Comparison of ENCODE assay signal across 8 cellular contexts in genomic region chr19:38684078-38684861, GRCh38. TPM values are rescaled to one million over a fixed set of nuclear protein-coding genes. Genes with fewer than 3 reads are reported as not detected.
DNase-seq lines count a peak whose midpoint lies in the region; ATAC-seq, FAIRE-seq and TF ChIP-seq lines count a peak whose summit lies in the region.

No MANE protein-coding gene starts in this region.

- 3 to 23% methylated on average over 3 to 5 of the region's 7 CpGs for WGBS in gastroesophageal sphincter (ENCODE audit: low coverage in 1 of 2), 2 donors

- H3K36me3 Mint-ChIP-seq in activated CD4-positive, alpha-beta memory T cell treated with anti-CD3 and anti-CD28 coated beads, Interleukin-2, amount 10 ng/mL, durations not matched to agents 7 days and 5 days (ENCODE audit: low read depth): peaks cover 60% of the 10 kb centered on the region

- no peaks in the 10 kb centered on the region for H3K36me3 ChIP-seq in gastroesophageal sphincter

- H3K27ac Mint-ChIP-seq in activated CD4-positive, alpha-beta memory T cell treated with anti-CD3 and anti-CD28 coated beads, Interleukin-2, amount 10 ng/mL, durations not matched to agents 7 days and 5 days: peak overlapping the region; percentile 95

- H3K27me3 Mint-ChIP-seq in activated CD4-positive, alpha-beta memory T cell treated with anti-CD3 and anti-CD28 coated beads, Interleukin-2, amount 10 ng/mL, durations not matched to agents 7 days and 5 days: no peaks in the 10 kb centered on the region

- POLR2A ChIA-PET in GM10248 (lab: Yijun Ruan, JAX): no interaction called here
- POLR2A ChIA-PET in activated CD4-positive, alpha-beta memory T cell treated with anti-CD3 and anti-CD28 coated beads, Interleukin-2, amount 10 ng/mL, durations not matched to agents 7 days and 5 days (lab: Charles Lee): interaction anchor here (1.0 to 4.1 kb wide), 6 partner anchors 9 to 67 kb away, joined by 3 to 34 read pairs (median 6); partner anchors contain the start of genes ACTN4 and MAP4K1

- TF ChIP-seq EP300 in gastroesophageal sphincter (IDR thresholded peaks at IDR 0.05): no peak

- H3K9me3 Mint-ChIP-seq in activated CD4-positive, alpha-beta memory T cell treated with anti-CD3 and anti-CD28 coated beads, Interleukin-2, amount 10 ng/mL, durations not matched to agents 7 days and 5 days: peaks cover 4% of the 10 kb centered on the region

- peak overlapping the region; percentile 92 to 97 (median 94) for H3K27ac ChIP-seq in gastroesophageal sphincter

- H3K9me3 ChIP-seq in gastroesophageal sphincter: no peaks in the 10 kb centered on the region

- FAIRE-seq in D721Med (lab: Jason Lieb, UNC): no peak

- no peak for TF ChIP-seq POLR2A in gastroesophageal sphincter (IDR thresholded peaks at IDR 0.05)

- H3K4me1 ChIP-seq in gastroesophageal sphincter: peaks cover 29 to 100% (median 56%) of the 10 kb centered on the region in 3 donors

- CTCF ChIA-PET in GM10248 (lab: Yijun Ruan, JAX): interaction anchor here (1.3 to 3.0 kb wide), 5 partner anchors 10 to 282 kb away, joined by 3 to 19 read pairs (median 4); partner anchors contain the start of gene FAM98C
- CTCF ChIA-PET in activated CD4-positive, alpha-beta memory T cell treated with anti-CD3 and anti-CD28 coated beads, Interleukin-2, amount 10 ng/mL, durations not matched to agents 7 days and 5 days (lab: Charles Lee): interaction anchor here (0.8 to 2.2 kb wide), 3 partner anchors 9 to 246 kb away, joined by 3 to 11 read pairs (median 4); partner anchors contain the start of genes MRPS12 and SARS2

- TF ChIP-seq CTCF in GM10248 (IDR thresholded peaks at IDR 0.05; ENCODE audit: control extremely low read depth, extremely low read depth, low read depth, missing control alignments) (no peak), gastroesophageal sphincter (IDR thresholded peaks at IDR 0.05) (no peak), retinal pigment epithelial cell (conservative IDR thresholded peaks at IDR 0.05; ENCODE audit: low read depth, low read length) (no peak), D721Med (IDR thresholded peaks at IDR 0.05; ENCODE audit: insufficient read depth, missing control alignments) (no peak)

- ATAC-seq in gastroesophageal sphincter: peak; percentile 86

- no peak overlapping the region for H3K4me3 ChIP-seq in gastroesophageal sphincter
- H3K4me3 ChIP-seq in retinal pigment epithelial cell (ENCODE audit: low read length): no peak overlapping the region

- no peaks in the 10 kb centered on the region for H3K27me3 ChIP-seq in gastroesophageal sphincter

- H3K4me3 Mint-ChIP-seq in activated CD4-positive, alpha-beta memory T cell treated with anti-CD3 and anti-CD28 coated beads, Interleukin-2, amount 10 ng/mL, durations not matched to agents 7 days and 5 days: peak overlapping the region; percentile 50

- H3K4me1 Mint-ChIP-seq in activated CD4-positive, alpha-beta memory T cell treated with anti-CD3 and anti-CD28 coated beads, Interleukin-2, amount 10 ng/mL, durations not matched to agents 7 days and 5 days: peaks cover 98% of the 10 kb centered on the region

- DNase-seq in GM10248 (ENCODE audit: extremely low spot score) (peak; percentile 56), MV-4-11 (lab: John Stamatoyannopoulos, UW) (peak; percentile 93), retinal pigment epithelial cell (ENCODE audit: low read depth) (peak; percentile 85), D721Med (ENCODE audit: insufficient read length, low spot score) (no peak), Kasumi-1 (lab: John Stamatoyannopoulos, UW) (no peak), NCI-H2081 (lab: John Stamatoyannopoulos, UW) (no peak)
- DNase-seq in activated CD4-positive, alpha-beta memory T cell treated with anti-CD3 and anti-CD28 coated beads, Interleukin-2, amount 10 ng/mL, durations not matched to agents 7 days and 5 days: peak; percentile 74

RNA-seq across cellular contexts. Expression of gene ACTN4, which starts 36.8 kb away (rescaled TPM):
- total RNA-seq in activated CD4-positive, alpha-beta memory T cell treated with anti-CD3 and anti-CD28 coated beads, Interleukin-2, amount 10 ng/mL, durations not matched to agents 7 days and 5 days: 100 to 1,000 TPM; 532 to 534 TPM
- 100 to 1,000 TPM; 337 to 938 (median 507) TPM for total RNA-seq in gastroesophageal sphincter

Comparison
In these comparisons a context has a peak if more than half of its experiments do, and no peak if none do; other contexts are left out.
1. DNase-seq: peak in GM10248 (single experiment), MV-4-11 (single experiment), activated CD4-positive, alpha-beta memory T cell treated with anti-CD3 and anti-CD28 coated beads, Interleukin-2, amount 10 ng/mL, durations not matched to agents 7 days and 5 days (single experiment) and retinal pigment epithelial cell (single experiment); none in D721Med (single experiment), Kasumi-1 (0 of 2) and NCI-H2081 (0 of 2).